In the genomic region with DNA sequence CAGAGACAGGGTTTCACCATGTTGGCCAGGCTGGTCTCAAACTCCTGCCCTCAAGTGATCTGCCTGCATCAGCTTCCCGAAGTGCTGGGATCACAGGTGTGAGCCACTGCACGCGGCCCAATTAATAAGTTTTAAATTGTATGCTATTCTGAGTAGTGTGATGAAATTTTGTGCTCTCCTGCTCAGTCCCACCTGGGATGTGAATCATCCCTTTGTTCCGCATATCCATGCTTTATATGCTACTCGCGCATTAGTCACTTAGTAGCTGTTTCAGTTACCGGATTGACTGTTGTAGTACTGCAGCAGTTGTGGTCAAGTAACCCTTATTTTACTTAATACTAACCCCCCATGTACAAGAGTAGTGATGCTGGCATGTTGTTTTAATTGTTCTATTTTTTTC, we compare ENCODE assay signal across 1 cellular context.
TF ChIP-seq lines count a peak whose summit lies in the region.

No MANE protein-coding gene starts in this region.

TF ChIP-seq in GM23338, 12 proteins besides CTCF, POLR2A, EP300 and RAD21 (continued from another document):
- TF ChIP-seq, protein P1, sequence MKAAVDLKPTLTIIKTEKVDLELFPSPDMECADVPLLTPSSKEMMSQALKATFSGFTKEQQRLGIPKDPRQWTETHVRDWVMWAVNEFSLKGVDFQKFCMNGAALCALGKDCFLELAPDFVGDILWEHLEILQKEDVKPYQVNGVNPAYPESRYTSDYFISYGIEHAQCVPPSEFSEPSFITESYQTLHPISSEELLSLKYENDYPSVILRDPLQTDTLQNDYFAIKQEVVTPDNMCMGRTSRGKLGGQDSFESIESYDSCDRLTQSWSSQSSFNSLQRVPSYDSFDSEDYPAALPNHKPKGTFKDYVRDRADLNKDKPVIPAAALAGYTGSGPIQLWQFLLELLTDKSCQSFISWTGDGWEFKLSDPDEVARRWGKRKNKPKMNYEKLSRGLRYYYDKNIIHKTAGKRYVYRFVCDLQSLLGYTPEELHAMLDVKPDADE (IDR thresholded peaks at IDR 0.05): no peak
